ENCODE assay signal across 13 cellular contexts in genomic region chr14:70842851-70843462, GRCh38.
"Had no signal": no experiment of that assay in that cellular context is flagged by ENCODE, and none has a peak within 500 bp of the region (broad histone marks: within the 10 kb centered on the region; RNA-seq: fewer than 3 reads in every experiment).

No MANE protein-coding gene starts in this region.

- H3K27me3 ChIP-seq: ascending aorta, dorsolateral prefrontal cortex, esophagus muscularis mucosa, left lung, stomach, testis, upper lobe of left lung had no signal

- H3K27ac Mint-ChIP-seq: activated naive CD8-positive, alpha-beta T cell treated with anti-CD3 and anti-CD28 coated beads, Interleukin-2, amount 50 U/mL, for 24 hours; progenitor cell of endocrine pancreas had no signal

- H3K9me3 Mint-ChIP-seq: activated naive CD8-positive, alpha-beta T cell treated with anti-CD3 and anti-CD28 coated beads, Interleukin-2, amount 50 U/mL, for 24 hours had no signal

- H3K4me1 Mint-ChIP-seq: activated naive CD8-positive, alpha-beta T cell treated with anti-CD3 and anti-CD28 coated beads, Interleukin-2, amount 50 U/mL, for 24 hours had no signal

- H3K4me3 Mint-ChIP-seq: activated naive CD8-positive, alpha-beta T cell treated with anti-CD3 and anti-CD28 coated beads, Interleukin-2, amount 50 U/mL, for 24 hours had no signal

- H3K4me3 ChIP-seq: ascending aorta, dorsolateral prefrontal cortex, esophagus muscularis mucosa, left lung, stomach, testis, upper lobe of left lung had no signal

- H3K4me1 ChIP-seq: stomach had no signal

- H3K27ac ChIP-seq: ascending aorta, dorsolateral prefrontal cortex, esophagus muscularis mucosa, left lung, stomach, testis, upper lobe of left lung had no signal

- H3K9me3 ChIP-seq: ascending aorta, esophagus muscularis mucosa, left lung, stomach, testis, upper lobe of left lung had no signal

- H3K36me3 ChIP-seq: ascending aorta, esophagus muscularis mucosa, left lung, stomach, upper lobe of left lung had no signal

- DNase-seq: activated CD4-positive, alpha-beta T cell treated with anti-CD3 and anti-CD28 coated beads, Interleukin-2, amount 50 U/mL, for 1 hour; activated naive CD4-positive, alpha-beta T cell; activated naive CD8-positive, alpha-beta T cell treated with anti-CD3 and anti-CD28 coated beads, Interleukin-2, amount 50 U/mL, for 24 hours; dorsolateral prefrontal cortex; head of caudate nucleus; left lung; stimulated activated CD4-positive, alpha-beta T cell treated with anti-CD3 and anti-CD28 coated beads, Interleukin-1b, Interleukin-23, amount 100 ng/mL, for 48 hours; stomach; testis; upper lobe of left lung had no signal
